Comparison of ENCODE assay signal across 17 cellular contexts in genomic region chr20:3612795-3613560, GRCh38. TPM values are rescaled to one million over a fixed set of nuclear protein-coding genes. Genes with fewer than 3 reads are reported as not detected.
DNase-seq lines count a peak whose midpoint lies in the region; ATAC-seq and TF ChIP-seq lines count a peak whose summit lies in the region.
"Had no signal": no experiment of that assay in that cellular context is flagged by ENCODE, and none has a peak within 500 bp of the region (broad histone marks: within the 10 kb centered on the region; RNA-seq: fewer than 3 reads in every experiment).

No MANE protein-coding gene starts in this region.

- intact Hi-C loops in sciatic nerve (cut with DNase I), result no loop called here

- H3K9ac ChIP-seq in MM.1S (ENCODE audit: low read length), result no peak overlapping the region

- DNase-seq in MM.1S (no peak), epidermal melanocyte (ENCODE audit: insufficient read length, low spot score) (peak; percentile 22), sciatic nerve (ENCODE audit: low spot score) (no peak), GM13976 (ENCODE audit: low spot score) (no peak), cerebellum (ENCODE audit: low spot score) (no peak)
- DNase-seq: activated CD4-positive, alpha-beta T cell treated with anti-CD3 and anti-CD28 coated beads, Interleukin-2, amount 10 ng/mL, durations not matched to agents 7 days and 5 days; CD8-positive, alpha-beta memory T cell; cerebellar nuclear complex; GDM1; NCI-H526 treated with DMSO at 0.1 percent for 48 hours; stimulated activated CD8-positive, alpha-beta memory T cell treated with anti-CD3 and anti-CD28 coated beads, Interleukin-4, amount 100 ng/mL, for 48 hours; tibial artery had no signal

- peak; percentile 50 for TF ChIP-seq CTCF in DOHH2 (IDR thresholded peaks at IDR 0.05; ENCODE audit: low read depth, low read length, poor library complexity, severe bottlenecking)
- TF ChIP-seq CTCF in MM.1S (IDR thresholded peaks at IDR 0.05; ENCODE audit: low read length), result peak; percentile 17; the same call in 1 of the 2 replicates
- no peak for TF ChIP-seq CTCF in GM13976 (IDR thresholded peaks at IDR 0.05; ENCODE audit: borderline replicate concordance, control extremely low read depth, extremely low read depth, insufficient read depth, missing control alignments)

- H3K9me3 ChIP-seq in DOHH2 (ENCODE audit: control insufficient read depth, insufficient read depth, low read length) (no peaks in the 10 kb centered on the region), MM.1S (replicated peaks; ENCODE audit: insufficient read depth, low read length) (no peaks in the 10 kb centered on the region)
- H3K9me3 ChIP-seq: tibial artery had no signal

- in situ Hi-C loops in GM13976 (cut with MboI; ENCODE audit: low sequenced_read_pairs, unreplicated experiment), result no loop called here

- peaks cover 18% of the 10 kb centered on the region for H3F3A ChIP-seq in DOHH2 (ENCODE audit: control insufficient read depth, insufficient read depth)
- no peaks in the 10 kb centered on the region for H3F3A ChIP-seq in MM.1S (ENCODE audit: insufficient read depth, low read length)

- H4K20me1 ChIP-seq in DOHH2 (ENCODE audit: control insufficient read depth, insufficient read depth, low read depth, low read length) (no peaks in the 10 kb centered on the region), MM.1S (ENCODE audit: insufficient read depth, low read length) (no peaks in the 10 kb centered on the region)

- H2AFZ ChIP-seq in MM.1S (ENCODE audit: low read length), result no peak overlapping the region

- H3K4me1 ChIP-seq in DOHH2 (ENCODE audit: control insufficient read depth, low read length) (peaks cover 46% of the 10 kb centered on the region), MM.1S (ENCODE audit: low read length) (no peaks in the 10 kb centered on the region)
- H3K4me1 ChIP-seq: tibial artery had no signal

- H3K36me3 ChIP-seq in DOHH2 (ENCODE audit: control insufficient read depth, low read length), result no peaks in the 10 kb centered on the region
- no peaks in the 10 kb centered on the region for H3K36me3 ChIP-seq in MM.1S (replicated peaks; ENCODE audit: insufficient read depth, low read length)

- H3K27ac ChIP-seq in DOHH2 (ENCODE audit: low read depth, low read length) (peak overlapping the region; percentile 92), MM.1S (ENCODE audit: low read length) (no peak overlapping the region)
- H3K27ac ChIP-seq: tibial artery had no signal

- H3K9me2 ChIP-seq in DOHH2 (replicated peaks; ENCODE audit: control insufficient read depth, low read length) (no peaks in the 10 kb centered on the region), MM.1S (replicated peaks; ENCODE audit: insufficient read depth, low read length) (no peaks in the 10 kb centered on the region)

- H3K27me3 ChIP-seq in DOHH2 (ENCODE audit: control insufficient read depth, low read length) (no peaks in the 10 kb centered on the region), MM.1S (replicated peaks; ENCODE audit: insufficient read depth, low read length) (no peaks in the 10 kb centered on the region)
- H3K27me3 ChIP-seq: tibial artery had no signal

- H3K79me2 ChIP-seq in DOHH2 (ENCODE audit: control insufficient read depth, low read length) (no peaks in the 10 kb centered on the region), MM.1S (ENCODE audit: low read length) (no peaks in the 10 kb centered on the region)

- ATAC-seq in sciatic nerve (peak; percentile 55), HG03108 (IDR thresholded peaks at IDR 0.05; ENCODE audit: unreplicated experiment) (no peak)
- ATAC-seq: esophagus mucosa had no signal

- H3K4me2 ChIP-seq in DOHH2 (ENCODE audit: low read length) (peak overlapping the region; percentile 90), MM.1S (ENCODE audit: low read depth, low read length) (no peak overlapping the region)

- H3K4me3 ChIP-seq in DOHH2 (ENCODE audit: low read length) (peak overlapping the region; percentile 41), MM.1S (ENCODE audit: low read length) (no peak overlapping the region)
- H3K4me3 ChIP-seq: lung, tibial artery had no signal

RNA-seq across cellular contexts. Expression of gene GFRA4, which starts 50.2 kb away (rescaled TPM):
- not detected for total RNA-seq in sciatic nerve
- total RNA-seq in cerebellum, result not detected
- total RNA-seq: activated CD4-positive, alpha-beta T cell treated with anti-CD3 and anti-CD28 coated beads, Interleukin-2, amount 10 ng/mL, durations not matched to agents 7 days and 5 days; CD8-positive, alpha-beta memory T cell; esophagus mucosa; lung; renal cortical epithelial cell had no signal
